ENCODE assay signal across 15 cellular contexts in genomic region chr9:95029251-95029650, GRCh38.
DNase-seq lines count a peak whose midpoint lies in the region; ATAC-seq and TF ChIP-seq lines count a peak whose summit lies in the region.
"Had no signal": no experiment of that assay in that cellular context is flagged by ENCODE, and none has a peak within 500 bp of the region (broad histone marks: within the 10 kb centered on the region; RNA-seq: fewer than 3 reads in every experiment).

No MANE protein-coding gene starts in this region.

- H3K27me3 ChIP-seq in GM23338 (ENCODE audit: insufficient read depth) (no peaks in the 10 kb centered on the region), lower lobe of right lung (ENCODE audit: low read depth) (no peaks in the 10 kb centered on the region), suprapubic skin (no peaks in the 10 kb centered on the region), WERI-Rb-1 (ENCODE audit: insufficient read depth, low read depth, severe bottlenecking) (no peaks in the 10 kb centered on the region)
- H3K27me3 ChIP-seq: neutrophil had no signal

- H3K9me3 Mint-ChIP-seq in GM23338: no peaks in the 10 kb centered on the region
- H3K9me3 Mint-ChIP-seq: activated T-cell treated with anti-CD3 and anti-CD28 coated beads, Interleukin-2, amount 50 U/mL, for 4 hours; CD4-positive, CD25-positive, alpha-beta regulatory T cell; stimulated activated effector memory CD8-positive, alpha-beta T cell treated with anti-CD3 and anti-CD28 coated beads, Interleukin-12 subunit alpha, Interleukin-12 subunit beta, amount 100 ng/mL, for 72 hours had no signal

- no peak for TF ChIP-seq EP300 in suprapubic skin (IDR thresholded peaks at IDR 0.05)

- peaks cover 2% of the 10 kb centered on the region for H3K27me3 Mint-ChIP-seq in GM23338 (ENCODE audit: insufficient read depth, low read depth, poor library complexity)
- H3K27me3 Mint-ChIP-seq: CD4-positive, CD25-positive, alpha-beta regulatory T cell had no signal

- H3K27ac ChIP-seq in GM23338 (ENCODE audit: low read depth) (no peak overlapping the region), lower lobe of right lung (peak overlapping the region; percentile 37), suprapubic skin (peak overlapping the region; percentile 16), WERI-Rb-1 (no peak overlapping the region)
- H3K27ac ChIP-seq: neutrophil had no signal

- no peak for TF ChIP-seq POLR2A in suprapubic skin (IDR thresholded peaks at IDR 0.05)

- H3K36me3 Mint-ChIP-seq in GM23338 (ENCODE audit: low read depth): no peaks in the 10 kb centered on the region
- H3K36me3 Mint-ChIP-seq: stimulated activated effector memory CD8-positive, alpha-beta T cell treated with anti-CD3 and anti-CD28 coated beads, Interleukin-12 subunit alpha, Interleukin-12 subunit beta, amount 100 ng/mL, for 72 hours had no signal

- no peaks in the 10 kb centered on the region for H4K20me1 ChIP-seq in GM23338 (replicated peaks; ENCODE audit: insufficient read depth)

- H2AFZ ChIP-seq in GM23338: no peak overlapping the region

- no peaks in the 10 kb centered on the region for H3K9me3 ChIP-seq in lower lobe of right lung
- no peaks in the 10 kb centered on the region for H3K9me3 ChIP-seq in suprapubic skin
- H3K9me3 ChIP-seq in WERI-Rb-1 (ENCODE audit: severe bottlenecking): no peaks in the 10 kb centered on the region
- H3K9me3 ChIP-seq: neutrophil had no signal

- H3K4me3 ChIP-seq in GM23338 (no peak overlapping the region), lower lobe of right lung (no peak overlapping the region), suprapubic skin (no peak overlapping the region), WERI-Rb-1 (ENCODE audit: low read depth, low read length) (no peak overlapping the region)

- H3K4me1 ChIP-seq in GM23338 (ENCODE audit: insufficient read depth): no peaks in the 10 kb centered on the region
- H3K4me1 ChIP-seq in lower lobe of right lung: peaks cover 86% of the 10 kb centered on the region
- H3K4me1 ChIP-seq in suprapubic skin: peaks cover 88% of the 10 kb centered on the region

- H3K4me1 Mint-ChIP-seq in GM23338: peaks cover 15% of the 10 kb centered on the region; the same call in 2 of the 3 replicates
- H3K4me1 Mint-ChIP-seq: stimulated activated effector memory CD8-positive, alpha-beta T cell treated with anti-CD3 and anti-CD28 coated beads, Interleukin-12 subunit alpha, Interleukin-12 subunit beta, amount 100 ng/mL, for 72 hours had no signal

- intact Hi-C loops in lower lobe of right lung (cut with DNase I): no loop called here

- 0 out of 2 replicates have a peak overlapping the region, but pooled peaks have one; percentile 60 for H3K27ac Mint-ChIP-seq in GM23338
- H3K27ac Mint-ChIP-seq: CD4-positive, CD25-positive, alpha-beta regulatory T cell; stimulated activated effector memory CD8-positive, alpha-beta T cell treated with anti-CD3 and anti-CD28 coated beads, Interleukin-12 subunit alpha, Interleukin-12 subunit beta, amount 100 ng/mL, for 72 hours had no signal

- no peak overlapping the region for H3K4me2 ChIP-seq in GM23338

- ATAC-seq in GM23338 (no peak), lower lobe of right lung (no peak), GM21737 (IDR thresholded peaks at IDR 0.05; ENCODE audit: unreplicated experiment) (no peak)
- ATAC-seq: activated T-cell treated with anti-CD3 and anti-CD28 coated beads, Interleukin-2, amount 50 U/mL, for 4 hours; left colon; stimulated activated effector memory CD8-positive, alpha-beta T cell treated with anti-CD3 and anti-CD28 coated beads, Interleukin-12 subunit alpha, Interleukin-12 subunit beta, amount 100 ng/mL, for 72 hours had no signal

- H3K4me3 Mint-ChIP-seq in GM23338: no peak overlapping the region
- H3K4me3 Mint-ChIP-seq: activated T-cell treated with anti-CD3 and anti-CD28 coated beads, Interleukin-2, amount 50 U/mL, for 4 hours; CD4-positive, CD25-positive, alpha-beta regulatory T cell; stimulated activated effector memory CD8-positive, alpha-beta T cell treated with anti-CD3 and anti-CD28 coated beads, Interleukin-12 subunit alpha, Interleukin-12 subunit beta, amount 100 ng/mL, for 72 hours had no signal

- H3K36me3 ChIP-seq in GM23338 (ENCODE audit: insufficient read depth) (no peaks in the 10 kb centered on the region), lower lobe of right lung (peaks cover 4% of the 10 kb centered on the region), suprapubic skin (peaks cover 6% of the 10 kb centered on the region), WERI-Rb-1 (peaks cover 22% of the 10 kb centered on the region)
- H3K36me3 ChIP-seq: neutrophil had no signal

- no peaks in the 10 kb centered on the region for H3K79me2 ChIP-seq in GM23338 (replicated peaks; ENCODE audit: insufficient read depth)

- H3K9me2 ChIP-seq in GM23338 (ENCODE audit: insufficient read depth): no peaks in the 10 kb centered on the region

- TF ChIP-seq CTCF in GM23338 (conservative IDR thresholded peaks at IDR 0.05; ENCODE audit: low read depth in 2 of 2) (no peak), lower lobe of right lung (IDR thresholded peaks at IDR 0.05) (no peak), suprapubic skin (IDR thresholded peaks at IDR 0.05) (no peak), WERI-Rb-1 (IDR thresholded peaks at IDR 0.05; ENCODE audit: low read depth, low read length) (no peak)

- DNase-seq in GM23338 (ENCODE audit: low spot score) (no peak), NCI-H69 (lab: John Stamatoyannopoulos, UW) (peak; percentile 44), lower lobe of right lung (no peak), suprapubic skin (ENCODE audit: low spot score in 2 of 2) (no peak), WERI-Rb-1 (no peak), KG1 (lab: John Stamatoyannopoulos, UW) (no peak)
- DNase-seq: activated CD4-positive, alpha-beta T cell treated with anti-CD3 and anti-CD28 coated beads for 1 hour; activated T-cell treated with anti-CD3 and anti-CD28 coated beads, Interleukin-2, amount 50 U/mL, for 4 hours; CD4-positive, CD25-positive, alpha-beta regulatory T cell; effector CD8-positive, alpha-beta T cell; glutamatergic neuron; left colon had no signal

- no peaks in the 10 kb centered on the region for H3F3A ChIP-seq in GM23338 (replicated peaks; ENCODE audit: low read depth)

- WGBS in suprapubic skin: 74% methylated on average over 5 of the region's 5 CpGs

TF ChIP-seq in GM23338, 12 proteins besides CTCF, POLR2A, EP300 and RAD21 (continues in another document):
- TF ChIP-seq EZH2 (IDR thresholded peaks at IDR 0.05; ENCODE audit: low read depth, unreplicated experiment) (no peak), ZNF462 (CRISPR knock-in tag; IDR thresholded peaks at IDR 0.05) (no peak), JUNB (IDR thresholded peaks at IDR 0.05; ENCODE audit: unreplicated experiment) (no peak)

Comparison
In these comparisons a context has a peak if more than half of its experiments do, and no peak if none do; other contexts are left out.
1. H3K27ac ChIP-seq: peak in lower lobe of right lung (single experiment) and suprapubic skin (single experiment); none in GM23338 (single experiment) and WERI-Rb-1 (single experiment).